In the genomic region with DNA sequence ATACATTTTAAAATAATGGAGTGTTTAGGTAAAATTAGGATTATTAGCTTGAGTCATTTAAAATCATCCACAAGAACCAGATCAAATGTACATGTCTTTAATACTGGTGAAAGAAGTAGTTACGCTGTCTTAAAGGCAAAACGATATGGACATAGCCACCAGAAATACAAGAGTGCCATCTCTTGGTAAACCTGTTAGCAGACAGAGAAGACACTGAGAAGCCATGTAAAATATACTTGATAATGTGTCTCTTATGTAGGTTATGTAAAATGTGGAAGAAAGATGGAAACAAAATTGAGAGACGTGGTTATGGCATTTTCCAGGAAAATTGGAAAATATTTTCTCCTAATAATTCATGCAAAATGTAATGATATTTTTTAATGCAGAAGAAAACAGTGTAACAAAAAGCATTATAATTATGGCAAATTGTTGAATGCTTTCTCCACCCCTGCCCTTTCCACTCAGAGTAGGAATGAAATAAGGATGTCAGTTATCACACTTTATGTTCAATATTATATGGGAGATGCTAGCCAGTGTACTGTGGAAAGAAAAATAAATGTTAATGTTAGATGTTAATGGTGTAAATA, we compare ENCODE assay signal across 8 cellular contexts. TPM values are rescaled to one million over a fixed set of nuclear protein-coding genes. Genes with fewer than 3 reads are reported as not detected.
A peak's percentile ranks its signal among the peaks of the same experiment; 100 is the strongest.
DNase-seq lines count a peak whose midpoint lies in the region; ATAC-seq, FAIRE-seq and TF ChIP-seq lines count a peak whose summit lies in the region.

No MANE protein-coding gene starts in this region.

- peaks cover 0 to 5% (median 3%) of the 10 kb centered on the region in 7 donors for H3K9me3 Mint-ChIP-seq in CD14-positive monocyte

- no peaks in the 10 kb centered on the region for H4K20me1 ChIP-seq in GM23248 (ENCODE audit: insufficient read depth)

- in situ Hi-C loops in GM23248 (cut with MboI) = no loop called here

- peak; percentile 64 for FAIRE-seq in pancreas (lab: Jason Lieb, UNC)

- H3K4me3 ChIP-seq in GM23248 (no peak overlapping the region), pancreas (no peak overlapping the region), vagina (no peak overlapping the region)

- no peak overlapping the region for H2AFZ ChIP-seq in GM23248

- ATAC-seq in pancreas (peak in 3 of 4 donors; percentile 90 to 91 (median 91)), HG03457 (IDR thresholded peaks at IDR 0.05; ENCODE audit: unreplicated experiment) (no peak), GM18909 (IDR thresholded peaks at IDR 0.05; ENCODE audit: poor library complexity, unreplicated experiment) (no peak)

- H3K9me3 ChIP-seq in GM23248 (ENCODE audit: low read depth) (no peaks in the 10 kb centered on the region), pancreas (no peaks in the 10 kb centered on the region), vagina (no peaks in the 10 kb centered on the region)

- no peaks in the 10 kb centered on the region for H3K4me1 ChIP-seq in GM23248 (ENCODE audit: insufficient read depth)
- H3K4me1 ChIP-seq in pancreas = no peaks in the 10 kb centered on the region
- H3K4me1 ChIP-seq in vagina = no peaks in the 10 kb centered on the region

- no peaks in the 10 kb centered on the region for H3K79me2 ChIP-seq in GM23248 (ENCODE audit: insufficient read depth)

- no peak overlapping the region for H3K9ac ChIP-seq in GM23248

- H3K27me3 ChIP-seq in GM23248 (replicated peaks; ENCODE audit: insufficient read depth) = no peaks in the 10 kb centered on the region
- H3K27me3 ChIP-seq in pancreas = no peaks in the 10 kb centered on the region
- H3K27me3 ChIP-seq in vagina = no peaks in the 10 kb centered on the region

- H3K27ac Mint-ChIP-seq in CD14-positive monocyte = no peak overlapping the region

- no peak overlapping the region for H3K27ac ChIP-seq in GM23248
- no peak overlapping the region for H3K27ac ChIP-seq in pancreas
- H3K27ac ChIP-seq in vagina = no peak overlapping the region

- H3K36me3 Mint-ChIP-seq in CD14-positive monocyte = no peaks in the 10 kb centered on the region

- TF ChIP-seq CTCF in CD14-positive monocyte (IDR thresholded peaks at IDR 0.05) (peak; percentile 43), pancreas (IDR thresholded peaks at IDR 0.05) (peak in 3 of 4 donors; percentile 16 to 36 (median 28)), vagina (IDR thresholded peaks at IDR 0.05) (peak in 1 of 3 experiments; percentile 16)

- TF ChIP-seq POLR2A in vagina (IDR thresholded peaks at IDR 0.05) = no peak

- no peak overlapping the region for H3K4me2 ChIP-seq in GM23248 (ENCODE audit: unreplicated experiment)

- no peaks in the 10 kb centered on the region for H3K4me1 Mint-ChIP-seq in CD14-positive monocyte

- 7 to 10% methylated on average over 3 of the region's 3 CpGs for WGBS in GM23248 (ENCODE audit: low coverage in 1 of 2, low lambda C conversion rate in 2 of 2, missing lambda C conversion rate in 2 of 2), 2 experiments
- WGBS in pancreas, 2 donors = 21 to 32% methylated on average over 3 of the region's 3 CpGs

- intact Hi-C loops in CD14-positive monocyte (cut with micrococcal nuclease) = no loop called here
- intact Hi-C loops in pancreas (cut with DNase I) = loop anchor here in 1 of 3 donors (10.0 kb wide), 1 partner anchor 158 kb away; no protein-coding TSS in a partner anchor
- intact Hi-C loops in vagina (cut with DNase I) = no loop called here

- DNase-seq in CD14-positive monocyte (ENCODE audit: low spot score) = no peak
- peak; percentile 54 for DNase-seq in GM23248
- peak; percentile 24 for DNase-seq in NOMO-1 treated with DMSO at 0.1 percent for 48 hours (lab: John Stamatoyannopoulos, UW; ENCODE audit: unreplicated experiment)
- peak; percentile 65 for DNase-seq in dermis blood vessel endothelial cell
- DNase-seq in pancreas = no peak
- no peak for DNase-seq in vagina (ENCODE audit: extremely low spot score in 2 of 2)

- no peak overlapping the region for H3K4me3 Mint-ChIP-seq in CD14-positive monocyte

- H3K27me3 Mint-ChIP-seq in CD14-positive monocyte (ENCODE audit: low read depth in 3 of 3) = peaks cover 0 to 3% (median 2%) of the 10 kb centered on the region in 3 donors

- H3K9me2 ChIP-seq in GM23248 (ENCODE audit: insufficient read depth) = no peaks in the 10 kb centered on the region

- H3K36me3 ChIP-seq in GM23248 (ENCODE audit: low read depth) (no peaks in the 10 kb centered on the region), pancreas (no peaks in the 10 kb centered on the region), vagina (no peaks in the 10 kb centered on the region)

- H3F3A ChIP-seq in GM23248 (ENCODE audit: insufficient read depth) = no peaks in the 10 kb centered on the region

RNA-seq across cellular contexts. Expression of a gene that starts 12.2 kb away (rescaled TPM):
- polyA plus RNA-seq in CD14-positive monocyte = not detected
- not detected in 2 replicates for total RNA-seq in GM23248 (2014; rRNA removed; shearing (Covaris generic))
- not detected in 2 replicates for polyA plus RNA-seq in GM23248 (2016; fragmentation: Nextera tagmentation; extraction: Ambion mirVana)
- not detected in 2 replicates for total RNA-seq in dermis blood vessel endothelial cell
- under 1 TPM in 2 of 6 donors, not detected in 4; 0.20 to 0.21 TPM for total RNA-seq in pancreas
- polyA plus RNA-seq in pancreas = under 1 TPM in 1 of 2 donors, not detected in 1; 0.05 TPM
- total RNA-seq in vagina = not detected

RNA-seq across cellular contexts. Expression of a gene that starts 19.9 kb away (rescaled TPM):
- polyA plus RNA-seq in CD14-positive monocyte = 1 to 10 TPM; 4.1 to 8.0 TPM
- 5.9 and 7.6 TPM in 2 replicates for total RNA-seq in GM23248 (2014; rRNA removed; shearing (Covaris generic))
- 6.5 and 7.3 TPM in 2 replicates for polyA plus RNA-seq in GM23248 (2016; fragmentation: Nextera tagmentation; extraction: Ambion mirVana)
- 8.9 and 9.9 TPM in 2 replicates for total RNA-seq in dermis blood vessel endothelial cell
- 1 to 10 TPM; 1.5 to 5.8 (median 2.3) TPM for total RNA-seq in pancreas
- polyA plus RNA-seq in pancreas = 1 to 10 TPM; 2.4 to 2.9 TPM
- 8.1 TPM for total RNA-seq in vagina

Comparison
In these comparisons a context has a peak if more than half of its experiments do, and no peak if none do; other contexts are left out.
1. DNase-seq: peak in GM23248 (single experiment), NOMO-1 treated with DMSO at 0.1 percent for 48 hours (single experiment) and dermis blood vessel endothelial cell (single experiment); none in CD14-positive monocyte (single experiment), pancreas (0 of 6) and vagina (0 of 2).
2. ATAC-seq: peak in pancreas (3 of 4); none in HG03457 (single experiment) and GM18909 (single experiment).